In the genomic region with DNA sequence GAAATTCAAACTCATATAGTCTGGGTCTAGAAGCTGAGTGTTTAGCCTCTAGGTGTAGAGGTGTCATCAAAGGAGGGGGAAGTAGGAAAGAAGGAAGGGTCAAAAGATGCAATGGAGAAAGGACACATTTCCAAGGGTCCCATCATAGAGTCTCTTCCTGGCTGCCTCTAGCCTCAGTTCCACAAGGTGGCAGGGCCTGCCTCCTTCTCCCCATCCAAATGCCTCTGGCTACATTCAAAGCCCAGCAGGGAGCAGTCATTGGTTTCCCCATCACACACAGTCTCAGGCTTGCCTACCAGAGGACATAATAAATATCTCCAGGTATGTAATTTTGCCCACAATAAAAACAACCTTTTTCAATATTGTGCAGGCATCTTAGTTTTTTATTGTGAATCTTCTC, we compare ENCODE assay signal across 13 cellular contexts. TPM values are rescaled to one million over a fixed set of nuclear protein-coding genes. Genes with fewer than 3 reads are reported as not detected.
DNase-seq lines count a peak whose midpoint lies in the region; ATAC-seq and TF ChIP-seq lines count a peak whose summit lies in the region.
"Had no signal": no experiment of that assay in that cellular context is flagged by ENCODE, and none has a peak within 500 bp of the region (broad histone marks: within the 10 kb centered on the region; RNA-seq: fewer than 3 reads in every experiment).

No MANE protein-coding gene starts in this region.

- ATAC-seq in GM21423 (IDR thresholded peaks at IDR 0.05; ENCODE audit: unreplicated experiment): no peak
- no peak for ATAC-seq in HG03342 (IDR thresholded peaks at IDR 0.05; ENCODE audit: unreplicated experiment)
- ATAC-seq: lower lobe of right lung had no signal

- peak; percentile 45 for DNase-seq in NCI-H345 (lab: John Stamatoyannopoulos, UW)
- DNase-seq in NCI-H345 treated with DMSO at 0.1 percent for 48 hours (lab: John Stamatoyannopoulos, UW; ENCODE audit: unreplicated experiment): no peak
- DNase-seq in HuH-7.5 (ENCODE audit: low spot score): peak; percentile 11
- DNase-seq in SW480 (ENCODE audit: low spot score): peak; percentile 8
- no peak for DNase-seq in activated naive CD8-positive, alpha-beta T cell treated with anti-CD3 and anti-CD28 coated beads for 36 hours
- DNase-seq: lower lobe of right lung, NCI-H187, retina, T-helper 2 cell had no signal

- peak overlapping the region in 1 of 3 experiments; percentile 27 for H3K27ac Mint-ChIP-seq in nephron
- H3K27ac Mint-ChIP-seq in activated naive CD8-positive, alpha-beta T cell treated with anti-CD3 and anti-CD28 coated beads for 36 hours: no peak overlapping the region
- H3K27ac Mint-ChIP-seq: B cell had no signal

- peak overlapping the region; percentile 15 to 73 (median 26) for H3K4me3 Mint-ChIP-seq in nephron
- H3K4me3 Mint-ChIP-seq in activated naive CD8-positive, alpha-beta T cell treated with anti-CD3 and anti-CD28 coated beads for 36 hours: no peak overlapping the region

- peaks cover 16% of the 10 kb centered on the region for H3K36me3 Mint-ChIP-seq in nephron (ENCODE audit: low read depth)
- H3K36me3 Mint-ChIP-seq in activated naive CD8-positive, alpha-beta T cell treated with anti-CD3 and anti-CD28 coated beads for 36 hours: peaks cover 13% of the 10 kb centered on the region

- H3K27me3 Mint-ChIP-seq in nephron (ENCODE audit: low read depth): no peaks in the 10 kb centered on the region
- no peaks in the 10 kb centered on the region for H3K27me3 Mint-ChIP-seq in activated naive CD8-positive, alpha-beta T cell treated with anti-CD3 and anti-CD28 coated beads for 36 hours
- H3K27me3 Mint-ChIP-seq: B cell had no signal

- peaks cover 7% of the 10 kb centered on the region for H3K4me1 Mint-ChIP-seq in nephron
- peaks cover 10% of the 10 kb centered on the region for H3K4me1 Mint-ChIP-seq in activated naive CD8-positive, alpha-beta T cell treated with anti-CD3 and anti-CD28 coated beads for 36 hours

- H3K9me3 Mint-ChIP-seq in nephron: no peaks in the 10 kb centered on the region
- H3K9me3 Mint-ChIP-seq in activated naive CD8-positive, alpha-beta T cell treated with anti-CD3 and anti-CD28 coated beads for 36 hours: no peaks in the 10 kb centered on the region

- peak in 1 of 3 experiments; percentile 5 for TF ChIP-seq CTCF in nephron (IDR thresholded peaks at IDR 0.05; ENCODE audit: unreplicated experiment in 3 of 3)

RNA-seq across cellular contexts. Expression of a gene that starts 2.1 kb away (rescaled TPM):
- 100 to 1,000 TPM; 484 to 501 TPM for total RNA-seq in activated naive CD8-positive, alpha-beta T cell treated with anti-CD3 and anti-CD28 coated beads for 36 hours

RNA-seq across cellular contexts. Expression of a gene that starts 27.5 kb away (rescaled TPM):
- not detected for total RNA-seq in activated naive CD8-positive, alpha-beta T cell treated with anti-CD3 and anti-CD28 coated beads for 36 hours
- total RNA-seq: B cell, lower lobe of right lung had no signal

Comparison
In these comparisons a context has a peak if more than half of its experiments do, and no peak if none do; other contexts are left out.
1. DNase-seq: peak in NCI-H345 (single experiment), HuH-7.5 (single experiment) and SW480 (single experiment); none in NCI-H345 treated with DMSO at 0.1 percent for 48 hours (single experiment) and activated naive CD8-positive, alpha-beta T cell treated with anti-CD3 and anti-CD28 coated beads for 36 hours (single experiment).